Comparison of ENCODE assay signal across 8 cellular contexts in the genomic region with DNA sequence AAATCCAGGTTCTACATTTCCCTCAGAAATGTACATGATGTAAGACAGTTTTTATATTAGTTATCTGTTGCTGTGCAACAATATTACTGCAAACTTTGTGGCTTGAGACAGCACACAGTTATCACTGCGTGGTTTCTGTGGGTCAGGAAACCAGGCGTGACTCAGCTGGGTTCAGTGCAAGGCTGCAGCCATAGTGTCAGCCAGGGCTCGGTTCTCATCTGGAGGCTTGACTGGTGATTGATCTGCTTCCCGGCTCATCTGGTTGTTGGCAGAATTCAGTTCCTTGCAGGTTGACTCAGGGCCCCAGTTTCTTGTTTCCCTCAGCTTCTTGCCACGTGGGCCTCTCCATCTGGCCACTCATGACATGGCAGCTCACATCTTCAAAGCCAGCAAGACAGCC.
A peak's percentile ranks its signal among the peaks of the same experiment; 100 is the strongest.
DNase-seq lines count a peak whose midpoint lies in the region; ATAC-seq and TF ChIP-seq lines count a peak whose summit lies in the region.
"Not testable (repeated sequence)": the region's sequence is repeated elsewhere in the genome, so short reads cannot be mapped to it uniquely, and the experiment has no call there.

No MANE protein-coding gene starts in this region.

- peak; percentile 33 for ATAC-seq in stimulated activated naive CD8-positive, alpha-beta T cell treated with anti-CD3 and anti-CD28 coated beads, Interleukin-15, amount 100 ng/mL, for 72 hours

- not testable (repeated sequence) for H3K4me3 ChIP-seq in astrocyte of the spinal cord (ENCODE audit: low read depth, low read length); fibroblast of villous mesenchyme (ENCODE audit: low read depth, low read length)

- not testable (repeated sequence) for H3K4me3 Mint-ChIP-seq in stimulated activated naive CD8-positive, alpha-beta T cell treated with anti-CD3 and anti-CD28 coated beads, Interleukin-15, amount 100 ng/mL, for 72 hours

- not testable (repeated sequence) for H3K4me1 Mint-ChIP-seq in stimulated activated naive CD8-positive, alpha-beta T cell treated with anti-CD3 and anti-CD28 coated beads, Interleukin-15, amount 100 ng/mL, for 72 hours

- H3K27me3 Mint-ChIP-seq in stimulated activated naive CD8-positive, alpha-beta T cell treated with anti-CD3 and anti-CD28 coated beads, Interleukin-15, amount 100 ng/mL, for 72 hours, result not testable (repeated sequence)

- DNase-seq in Daoy (ENCODE audit: low read depth) (peak; percentile 83), LoVo (ENCODE audit: low spot score) (peak; percentile 1), T1000 (lab: John Stamatoyannopoulos, UW) (peak; percentile 50), activated T-cell treated with anti-CD3 and anti-CD28 coated beads for 1 hour (ENCODE audit: low read depth) (peak; percentile 3), astrocyte of the spinal cord (ENCODE audit: low read depth, low spot score) (peak; percentile 83), fibroblast of villous mesenchyme (ENCODE audit: low read depth) (peak; percentile 72)
- DNase-seq in stimulated activated CD4-positive, alpha-beta T cell treated with anti-CD3 and anti-CD28 coated beads, Interleukin-15, amount 100 ng/mL, for 24 hours, result peak; percentile 62
- DNase-seq in stimulated activated naive CD8-positive, alpha-beta T cell treated with anti-CD3 and anti-CD28 coated beads, Interleukin-15, amount 100 ng/mL, for 72 hours, result peak in 1 of 2 donors; percentile 56

- in situ Hi-C loops in astrocyte of the spinal cord (cut with HindIII; ENCODE audit: low sequenced_read_pairs), result not testable (repeated sequence)

- H3K27ac Mint-ChIP-seq in stimulated activated naive CD8-positive, alpha-beta T cell treated with anti-CD3 and anti-CD28 coated beads, Interleukin-15, amount 100 ng/mL, for 72 hours, result peak overlapping the region in 1 of 2 donors; percentile 71

- not testable (repeated sequence) for TF ChIP-seq CTCF in astrocyte of the spinal cord (IDR thresholded peaks at IDR 0.05; ENCODE audit: low read depth, low read length); fibroblast of villous mesenchyme (IDR thresholded peaks at IDR 0.05; ENCODE audit: insufficient read depth, low read depth, low read length)

- H3K9me3 Mint-ChIP-seq in stimulated activated naive CD8-positive, alpha-beta T cell treated with anti-CD3 and anti-CD28 coated beads, Interleukin-15, amount 100 ng/mL, for 72 hours, result peaks cover 4 to 20% of the 10 kb centered on the region in 2 donors
